11 cellular contexts compared by ENCODE assay signal in genomic region chr7:77904252-77904651, GRCh38.
"Had no signal": no experiment of that assay in that cellular context is flagged by ENCODE, and none has a peak within 500 bp of the region (broad histone marks: within the 10 kb centered on the region; RNA-seq: fewer than 3 reads in every experiment).

No MANE protein-coding gene starts in this region.

- ATAC-seq: left cardiac atrium, lower lobe of right lung had no signal

- DNase-seq: activated T-cell treated with anti-CD3 and anti-CD28 coated beads, Interleukin-2, amount 50 U/mL, for 48 hours; central memory CD4-positive, alpha-beta T cell; cortex of kidney; effector memory CD4-positive, alpha-beta T cell; left cardiac atrium; lower lobe of right lung; midbrain; retina; stimulated activated CD4-positive, alpha-beta T cell treated with anti-CD3 and anti-CD28 coated beads, Interleukin-15, amount 100 ng/mL, for 24 hours; stimulated activated CD4-positive, alpha-beta T cell treated with anti-CD3 and anti-CD28 coated beads, Interleukin-4, amount 100 ng/mL, for 24 hours; uterus had no signal

- H3K27me3 ChIP-seq: uterus had no signal

- H3K9me3 ChIP-seq: lower lobe of right lung, uterus had no signal

- H3K36me3 ChIP-seq: uterus had no signal

- H3K4me1 ChIP-seq: lower lobe of right lung, uterus had no signal

- H3K4me3 ChIP-seq: lower lobe of right lung, uterus had no signal

- H3K27ac ChIP-seq: lower lobe of right lung, uterus had no signal
